ENCODE assay signal across 2 cellular contexts in the genomic region with DNA sequence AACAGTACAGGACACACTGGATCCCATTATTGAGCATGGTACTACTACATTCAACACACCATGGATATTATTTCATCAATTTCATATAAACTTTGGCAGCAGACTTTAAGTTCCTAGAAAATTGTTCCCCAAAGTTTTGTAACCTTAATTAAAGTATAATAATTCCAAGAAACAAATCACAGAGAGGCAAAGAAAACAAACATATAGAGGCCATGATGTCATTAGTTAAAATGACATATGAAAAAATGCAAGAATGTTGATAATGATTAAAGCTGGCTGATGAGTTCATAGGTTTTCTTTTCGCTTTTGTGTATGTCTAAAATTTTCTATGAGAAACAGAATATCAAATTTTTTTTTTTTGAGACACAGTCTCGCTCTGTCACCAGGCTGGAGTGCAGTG.
TF ChIP-seq lines count a peak whose summit lies in the region.

No MANE protein-coding gene starts in this region.

TF ChIP-seq in HepG2, 621 proteins besides CTCF, POLR2A, EP300 and RAD21:
- TF ChIP-seq ZNF367 (CRISPR knock-in tag; IDR thresholded peaks at IDR 0.05; ENCODE audit: borderline replicate concordance): no peak
- no peak for TF ChIP-seq EED (CRISPR knock-in tag; IDR thresholded peaks at IDR 0.05)
- peak; percentile 65 for TF ChIP-seq ATF7 (IDR thresholded peaks at IDR 0.05)
- TF ChIP-seq ATF7 (CRISPR knock-in tag; IDR thresholded peaks at IDR 0.05): no peak
- TF ChIP-seq, protein P1, sequence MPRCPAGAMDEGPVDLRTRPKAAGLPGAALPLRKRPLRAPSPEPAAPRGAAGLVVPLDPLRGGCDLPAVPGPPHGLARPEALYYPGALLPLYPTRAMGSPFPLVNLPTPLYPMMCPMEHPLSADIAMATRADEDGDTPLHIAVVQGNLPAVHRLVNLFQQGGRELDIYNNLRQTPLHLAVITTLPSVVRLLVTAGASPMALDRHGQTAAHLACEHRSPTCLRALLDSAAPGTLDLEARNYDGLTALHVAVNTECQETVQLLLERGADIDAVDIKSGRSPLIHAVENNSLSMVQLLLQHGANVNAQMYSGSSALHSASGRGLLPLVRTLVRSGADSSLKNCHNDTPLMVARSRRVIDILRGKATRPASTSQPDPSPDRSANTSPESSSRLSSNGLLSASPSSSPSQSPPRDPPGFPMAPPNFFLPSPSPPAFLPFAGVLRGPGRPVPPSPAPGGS (CRISPR knock-in tag; IDR thresholded peaks at IDR 0.05): no peak
- TF ChIP-seq HNF4G (IDR thresholded peaks at IDR 0.05; ENCODE audit: borderline replicate concordance, low read depth, low read length): no peak
- TF ChIP-seq HNF4G (CRISPR knock-in tag; IDR thresholded peaks at IDR 0.05; ENCODE audit: borderline replicate concordance, low read depth): no peak
- TF ChIP-seq, protein P2, sequence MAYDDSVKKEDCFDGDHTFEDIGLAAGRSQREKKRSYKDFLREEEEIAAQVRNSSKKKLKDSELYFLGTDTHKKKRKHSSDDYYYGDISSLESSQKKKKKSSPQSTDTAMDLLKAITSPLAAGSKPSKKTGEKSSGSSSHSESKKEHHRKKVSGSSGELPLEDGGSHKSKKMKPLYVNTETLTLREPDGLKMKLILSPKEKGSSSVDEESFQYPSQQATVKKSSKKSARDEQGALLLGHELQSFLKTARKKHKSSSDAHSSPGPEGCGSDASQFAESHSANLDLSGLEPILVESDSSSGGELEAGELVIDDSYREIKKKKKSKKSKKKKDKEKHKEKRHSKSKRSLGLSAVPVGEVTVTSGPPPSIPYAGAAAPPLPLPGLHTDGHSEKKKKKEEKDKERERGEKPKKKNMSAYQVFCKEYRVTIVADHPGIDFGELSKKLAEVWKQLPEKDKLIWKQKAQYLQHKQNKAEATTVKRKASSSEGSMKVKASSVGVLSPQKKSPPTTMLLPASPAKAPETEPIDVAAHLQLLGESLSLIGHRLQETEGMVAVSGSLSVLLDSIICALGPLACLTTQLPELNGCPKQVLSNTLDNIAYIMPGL (CRISPR knock-in tag; IDR thresholded peaks at IDR 0.05; ENCODE audit: borderline replicate concordance in 1 of 2, low read depth in 1 of 2): no peak
- no peak for TF ChIP-seq ZFP36L2 (CRISPR knock-in tag; IDR thresholded peaks at IDR 0.05)

TF ChIP-seq in HEK293, 187 proteins besides CTCF, POLR2A, EP300 and RAD21:
- TF ChIP-seq ZFP37 (tag by site-specific recombination; IDR thresholded peaks at IDR 0.05) (no peak), ZNF416 (tag by site-specific recombination; IDR thresholded peaks at IDR 0.05) (no peak), ZNF341 (tag by site-specific recombination; IDR thresholded peaks at IDR 0.05; ENCODE audit: low read depth) (no peak)
- TF ChIP-seq, protein P3, sequence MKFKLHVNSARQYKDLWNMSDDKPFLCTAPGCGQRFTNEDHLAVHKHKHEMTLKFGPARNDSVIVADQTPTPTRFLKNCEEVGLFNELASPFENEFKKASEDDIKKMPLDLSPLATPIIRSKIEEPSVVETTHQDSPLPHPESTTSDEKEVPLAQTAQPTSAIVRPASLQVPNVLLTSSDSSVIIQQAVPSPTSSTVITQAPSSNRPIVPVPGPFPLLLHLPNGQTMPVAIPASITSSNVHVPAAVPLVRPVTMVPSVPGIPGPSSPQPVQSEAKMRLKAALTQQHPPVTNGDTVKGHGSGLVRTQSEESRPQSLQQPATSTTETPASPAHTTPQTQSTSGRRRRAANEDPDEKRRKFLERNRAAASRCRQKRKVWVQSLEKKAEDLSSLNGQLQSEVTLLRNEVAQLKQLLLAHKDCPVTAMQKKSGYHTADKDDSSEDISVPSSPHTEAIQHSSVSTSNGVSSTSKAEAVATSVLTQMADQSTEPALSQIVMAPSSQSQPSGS (tag by site-specific recombination; IDR thresholded peaks at IDR 0.05; ENCODE audit: low read depth): peak; percentile 75; the same call in 1 of the 2 replicates
- TF ChIP-seq, protein P4, sequence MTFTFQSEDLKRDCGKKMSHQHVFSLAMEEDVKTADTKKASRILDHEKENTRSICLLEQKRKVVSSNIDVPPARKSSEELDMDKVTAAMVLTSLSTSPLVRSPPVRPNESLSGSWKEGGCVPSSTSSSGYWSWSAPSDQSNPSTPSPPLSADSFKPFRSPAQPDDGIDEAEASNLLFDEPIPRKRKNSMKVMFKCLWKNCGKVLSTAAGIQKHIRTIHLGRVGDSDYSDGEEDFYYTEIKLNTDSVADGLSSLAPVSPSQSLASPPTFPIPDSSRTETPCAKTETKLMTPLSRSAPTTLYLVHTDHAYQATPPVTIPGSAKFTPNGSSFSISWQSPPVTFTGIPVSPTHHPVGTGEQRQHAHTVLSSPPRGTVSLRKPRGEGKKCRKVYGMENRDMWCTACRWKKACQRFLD (tag by site-specific recombination; IDR thresholded peaks at IDR 0.05): no peak
- TF ChIP-seq, protein P5, sequence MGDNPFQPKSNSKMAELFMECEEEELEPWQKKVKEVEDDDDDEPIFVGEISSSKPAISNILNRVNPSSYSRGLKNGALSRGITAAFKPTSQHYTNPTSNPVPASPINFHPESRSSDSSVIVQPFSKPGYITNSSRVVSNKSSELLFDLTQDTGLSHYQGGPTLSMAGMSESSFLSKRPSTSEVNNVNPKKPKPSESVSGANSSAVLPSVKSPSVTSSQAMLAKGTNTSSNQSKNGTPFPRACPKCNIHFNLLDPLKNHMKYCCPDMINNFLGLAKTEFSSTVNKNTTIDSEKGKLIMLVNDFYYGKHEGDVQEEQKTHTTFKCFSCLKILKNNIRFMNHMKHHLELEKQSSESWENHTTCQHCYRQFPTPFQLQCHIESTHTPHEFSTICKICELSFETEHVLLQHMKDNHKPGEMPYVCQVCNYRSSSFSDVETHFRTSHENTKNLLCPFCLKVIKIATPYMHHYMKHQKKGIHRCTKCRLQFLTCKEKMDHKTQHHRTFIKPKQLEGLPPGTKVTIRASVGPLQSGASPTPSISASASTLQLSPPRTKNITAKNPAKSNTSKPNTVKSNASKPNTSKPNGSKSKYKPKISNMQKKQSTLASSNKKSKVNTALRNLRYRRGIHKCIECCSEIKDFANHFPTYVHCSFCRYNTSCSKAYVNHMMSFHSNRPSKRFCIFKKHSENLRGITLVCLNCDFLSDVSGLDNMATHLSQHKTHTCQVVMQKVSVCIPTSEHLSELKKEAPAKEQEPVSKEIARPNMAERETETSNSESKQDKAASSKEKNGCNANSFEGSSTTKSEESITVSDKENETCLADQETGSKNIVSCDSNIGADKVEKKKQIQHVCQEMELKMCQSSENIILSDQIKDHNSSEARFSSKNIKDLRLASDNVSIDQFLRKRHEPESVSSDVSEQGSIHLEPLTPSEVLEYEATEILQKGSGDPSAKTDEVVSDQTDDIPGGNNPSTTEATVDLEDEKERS (tag by site-specific recombination; IDR thresholded peaks at IDR 0.05): no peak
- TF ChIP-seq, protein P6, sequence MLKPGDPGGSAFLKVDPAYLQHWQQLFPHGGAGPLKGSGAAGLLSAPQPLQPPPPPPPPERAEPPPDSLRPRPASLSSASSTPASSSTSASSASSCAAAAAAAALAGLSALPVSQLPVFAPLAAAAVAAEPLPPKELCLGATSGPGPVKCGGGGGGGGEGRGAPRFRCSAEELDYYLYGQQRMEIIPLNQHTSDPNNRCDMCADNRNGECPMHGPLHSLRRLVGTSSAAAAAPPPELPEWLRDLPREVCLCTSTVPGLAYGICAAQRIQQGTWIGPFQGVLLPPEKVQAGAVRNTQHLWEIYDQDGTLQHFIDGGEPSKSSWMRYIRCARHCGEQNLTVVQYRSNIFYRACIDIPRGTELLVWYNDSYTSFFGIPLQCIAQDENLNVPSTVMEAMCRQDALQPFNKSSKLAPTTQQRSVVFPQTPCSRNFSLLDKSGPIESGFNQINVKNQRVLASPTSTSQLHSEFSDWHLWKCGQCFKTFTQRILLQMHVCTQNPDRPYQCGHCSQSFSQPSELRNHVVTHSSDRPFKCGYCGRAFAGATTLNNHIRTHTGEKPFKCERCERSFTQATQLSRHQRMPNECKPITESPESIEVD (tag by site-specific recombination; IDR thresholded peaks at IDR 0.05): 0 out of 2 replicates have a peak, but pooled peaks have one; percentile 14
